8 cellular contexts compared by ENCODE assay signal in genomic region chr17:43366809-43367587, GRCh38. TPM values are rescaled to one million over a fixed set of nuclear protein-coding genes. Genes with fewer than 3 reads are reported as not detected.
A peak's percentile ranks its signal among the peaks of the same experiment; 100 is the strongest.
DNase-seq lines count a peak whose midpoint lies in the region; ATAC-seq, FAIRE-seq and TF ChIP-seq lines count a peak whose summit lies in the region.

No MANE protein-coding gene starts in this region.

- H3K27me3 Mint-ChIP-seq in CD14-positive monocyte (ENCODE audit: low read depth in 3 of 3) (peaks cover 0 to 10% (median 0%) of the 10 kb centered on the region in 3 donors), neural crest cell (ENCODE audit: low read depth) (peaks cover 8% of the 10 kb centered on the region)

- no peaks in the 10 kb centered on the region for H3K36me3 ChIP-seq in duodenal mucosa (ENCODE audit: control insufficient read depth in 1 of 2, insufficient read depth in 2 of 2, low read length in 2 of 2)
- H3K36me3 ChIP-seq in small intestine (ENCODE audit: control insufficient read depth in 2 of 2, insufficient read depth in 2 of 2, low read length in 2 of 2) = no peaks in the 10 kb centered on the region

- peak overlapping the region; percentile 71 to 80 for H3K4me3 ChIP-seq in duodenal mucosa (ENCODE audit: low read depth in 1 of 2, low read length in 2 of 2)
- H3K4me3 ChIP-seq in small intestine (ENCODE audit: low read depth in 1 of 2, low read length in 2 of 2) = no peak overlapping the region

- H3K27ac Mint-ChIP-seq in CD14-positive monocyte (peak overlapping the region in 6 of 7 donors; percentile 98 to 100 (median 100)), neural crest cell (ENCODE audit: unreplicated experiment) (no peak overlapping the region)

- H3K9me3 ChIP-seq in duodenal mucosa (ENCODE audit: control insufficient read depth in 1 of 2, low read length in 2 of 2) (no peaks in the 10 kb centered on the region), small intestine (ENCODE audit: control insufficient read depth, low read depth) (no peaks in the 10 kb centered on the region)

- H3K4me1 Mint-ChIP-seq in CD14-positive monocyte (peaks cover 33% of the 10 kb centered on the region), neural crest cell (peaks cover 42% of the 10 kb centered on the region)

- no peaks in the 10 kb centered on the region for H3K27me3 ChIP-seq in duodenal mucosa (ENCODE audit: control insufficient read depth in 1 of 2, insufficient read depth in 2 of 2, low read length in 2 of 2)
- H3K27me3 ChIP-seq in small intestine (ENCODE audit: control insufficient read depth in 2 of 2, insufficient read depth in 2 of 2, low read length in 2 of 2) = no peaks in the 10 kb centered on the region

- ATAC-seq in HG02588 (IDR thresholded peaks at IDR 0.05; ENCODE audit: unreplicated experiment) = no peak

- WGBS in small intestine, 3 donors = 85 to 86% (median 86%) methylated on average over 18 of the region's 18 CpGs

- H3K9ac ChIP-seq in duodenal mucosa (ENCODE audit: low read depth in 1 of 2, low read length in 2 of 2) = peak overlapping the region; percentile 58 to 92

- H3K4me1 ChIP-seq in duodenal mucosa (ENCODE audit: control insufficient read depth in 1 of 2, insufficient read depth in 2 of 2, low read length in 2 of 2) = peaks cover 11 to 23% of the 10 kb centered on the region in 2 donors
- H3K4me1 ChIP-seq in small intestine (ENCODE audit: control insufficient read depth in 2 of 2, insufficient read depth in 1 of 2, low read depth in 1 of 2, low read length in 1 of 2) = no peaks in the 10 kb centered on the region

- intact Hi-C loops in CD14-positive monocyte (cut with micrococcal nuclease) = no loop called here

- H3K4me3 Mint-ChIP-seq in CD14-positive monocyte = peak overlapping the region in 1 of 2 donors; percentile 96
- peak overlapping the region; percentile 82 for H3K4me3 Mint-ChIP-seq in neural crest cell

- H3K9me3 Mint-ChIP-seq in CD14-positive monocyte (peaks cover 0 to 1% (median 0%) of the 10 kb centered on the region in 7 donors), neural crest cell (no peaks in the 10 kb centered on the region)

- H3K27ac ChIP-seq in duodenal mucosa (ENCODE audit: low read depth, low read length) = no peak overlapping the region
- peak overlapping the region in 1 of 2 donors; percentile 99 for H3K27ac ChIP-seq in small intestine (ENCODE audit: low read depth in 1 of 2, low read length in 1 of 2)

- no peak for FAIRE-seq in small intestine (lab: Jason Lieb, UNC)

- no peak for DNase-seq in CD14-positive monocyte (ENCODE audit: low spot score)
- DNase-seq in MV-4-11 (lab: John Stamatoyannopoulos, UW) = peak; percentile 64
- DNase-seq in neural crest cell (ENCODE audit: low read depth, low spot score) = no peak
- no peak for DNase-seq in GM19240 (ENCODE audit: insufficient read length, low spot score)
- no peak for DNase-seq in small intestine
- DNase-seq in kidney tubule cell (ENCODE audit: low spot score) = no peak

- TF ChIP-seq CTCF in CD14-positive monocyte (IDR thresholded peaks at IDR 0.05) (no peak), neural crest cell (conservative IDR thresholded peaks at IDR 0.05) (no peak)

- H3K36me3 Mint-ChIP-seq in CD14-positive monocyte = no peaks in the 10 kb centered on the region
- peaks cover 2% of the 10 kb centered on the region for H3K36me3 Mint-ChIP-seq in neural crest cell (ENCODE audit: low read depth)

RNA-seq across cellular contexts. Expression of gene ARL4D, which starts 31.8 kb away (rescaled TPM):
- polyA plus RNA-seq in CD14-positive monocyte (1 to 10 TPM in 1 of 2 donors, under 1 TPM in 1; 0.75 to 2.4 TPM), small intestine (10 to 100 TPM in 1 of 3 donors, 1 to 10 TPM in 1, under 1 TPM in 1; 0.45 to 10.1 (median 2.4) TPM)
- 13.8 and 14.2 TPM in 2 replicates for total RNA-seq in neural crest cell

Comparison
In these comparisons a context has a peak if more than half of its experiments do, and no peak if none do; other contexts are left out.
1. H3K4me3 ChIP-seq: peak in duodenal mucosa (2 of 2); none in small intestine (0 of 2).